Comparison of ENCODE assay signal across 8 cellular contexts in genomic region chr4:123398803-123399637, GRCh38. TPM values are rescaled to one million over a fixed set of nuclear protein-coding genes. Genes with fewer than 3 reads are reported as not detected.
DNase-seq lines count a peak whose midpoint lies in the region; ATAC-seq and TF ChIP-seq lines count a peak whose summit lies in the region.

No MANE protein-coding gene starts in this region.

- CTCF ChIA-PET in activated naive CD4-positive, alpha-beta T cell treated with anti-CD3 and anti-CD28 coated beads, Interleukin-2, amount 10 ng/mL, durations not matched to agents 7 days and 5 days (lab: Charles Lee) = interaction anchor here (0.6 to 2.8 kb wide), 15 partner anchors 10 to 273 kb away, joined by 3 to 24 read pairs (median 4); no protein-coding TSS in a partner anchor

- DNase-seq in AG09309 (ENCODE audit: low read depth) = no peak
- DNase-seq in RPMI8226 = peak; percentile 63
- DNase-seq in activated naive CD4-positive, alpha-beta T cell treated with anti-CD3 and anti-CD28 coated beads, Interleukin-2, amount 10 ng/mL, durations not matched to agents 7 days and 5 days = peak; percentile 57
- peak; percentile 69 for DNase-seq in foreskin melanocyte
- DNase-seq in osteocyte (ENCODE audit: extremely low spot score, unreplicated experiment) = peak; percentile 89

- WGBS in urinary bladder = under 1% methylated on average over 45 of the region's 45 CpGs

- H3K9me3 Mint-ChIP-seq in activated naive CD4-positive, alpha-beta T cell treated with anti-CD3 and anti-CD28 coated beads, Interleukin-2, amount 10 ng/mL, durations not matched to agents 7 days and 5 days = no peaks in the 10 kb centered on the region
- H3K9me3 Mint-ChIP-seq in osteocyte (ENCODE audit: unreplicated experiment) = no peaks in the 10 kb centered on the region

- H3K4me1 Mint-ChIP-seq in activated naive CD4-positive, alpha-beta T cell treated with anti-CD3 and anti-CD28 coated beads, Interleukin-2, amount 10 ng/mL, durations not matched to agents 7 days and 5 days = peaks cover 40% of the 10 kb centered on the region
- H3K4me1 Mint-ChIP-seq in osteocyte (ENCODE audit: unreplicated experiment) = peaks cover 28% of the 10 kb centered on the region

- peak overlapping the region; percentile 80 for H3K27ac Mint-ChIP-seq in activated naive CD4-positive, alpha-beta T cell treated with anti-CD3 and anti-CD28 coated beads, Interleukin-2, amount 10 ng/mL, durations not matched to agents 7 days and 5 days
- peak overlapping the region; percentile 96 for H3K27ac Mint-ChIP-seq in osteocyte (ENCODE audit: unreplicated experiment)

- TF ChIP-seq CTCF in AG09309 (IDR thresholded peaks at IDR 0.05; ENCODE audit: control insufficient read depth, insufficient read depth, low read depth, low read length, missing control alignments) (peak; percentile 39), osteocyte (IDR thresholded peaks at IDR 0.05) (peak; percentile 57)

- peak; percentile 23 for ATAC-seq in GM18867 (IDR thresholded peaks at IDR 0.05; ENCODE audit: unreplicated experiment)
- ATAC-seq in HG03139 (IDR thresholded peaks at IDR 0.05; ENCODE audit: unreplicated experiment) = peak; percentile 23

- H3K4me3 ChIP-seq in AG09309 (ENCODE audit: control insufficient read depth, low read depth, low read length) (peak overlapping the region; percentile 67), urinary bladder (ENCODE audit: low read depth, low read length) (peak overlapping the region; percentile 94)

- peaks cover 3% of the 10 kb centered on the region for H3K36me3 ChIP-seq in urinary bladder (ENCODE audit: insufficient read depth)

- peaks cover 2% of the 10 kb centered on the region for H3K4me1 ChIP-seq in urinary bladder (ENCODE audit: insufficient read depth)

- H3K27ac ChIP-seq in urinary bladder (ENCODE audit: low read depth) = peak overlapping the region; percentile 91

- peaks cover 54% of the 10 kb centered on the region for H3K27me3 Mint-ChIP-seq in activated naive CD4-positive, alpha-beta T cell treated with anti-CD3 and anti-CD28 coated beads, Interleukin-2, amount 10 ng/mL, durations not matched to agents 7 days and 5 days
- no peaks in the 10 kb centered on the region for H3K27me3 Mint-ChIP-seq in osteocyte (ENCODE audit: unreplicated experiment)

- H3K4me3 Mint-ChIP-seq in activated naive CD4-positive, alpha-beta T cell treated with anti-CD3 and anti-CD28 coated beads, Interleukin-2, amount 10 ng/mL, durations not matched to agents 7 days and 5 days = peak overlapping the region; percentile 83
- peak overlapping the region; percentile 94 for H3K4me3 Mint-ChIP-seq in osteocyte (ENCODE audit: unreplicated experiment)

- H3K36me3 Mint-ChIP-seq in activated naive CD4-positive, alpha-beta T cell treated with anti-CD3 and anti-CD28 coated beads, Interleukin-2, amount 10 ng/mL, durations not matched to agents 7 days and 5 days = peaks cover 19% of the 10 kb centered on the region
- peaks cover 36% of the 10 kb centered on the region for H3K36me3 Mint-ChIP-seq in osteocyte (ENCODE audit: unreplicated experiment)

RNA-seq across cellular contexts. Expression of gene SPRY1, which starts 2.4 kb away (rescaled TPM):
- total RNA-seq in osteocyte (51.0 and 51.7 TPM in 2 replicates), urinary bladder (72.0 TPM)
- polyA plus RNA-seq in urinary bladder = 112 TPM
